Comparison of ENCODE assay signal across 8 cellular contexts in the genomic region with DNA sequence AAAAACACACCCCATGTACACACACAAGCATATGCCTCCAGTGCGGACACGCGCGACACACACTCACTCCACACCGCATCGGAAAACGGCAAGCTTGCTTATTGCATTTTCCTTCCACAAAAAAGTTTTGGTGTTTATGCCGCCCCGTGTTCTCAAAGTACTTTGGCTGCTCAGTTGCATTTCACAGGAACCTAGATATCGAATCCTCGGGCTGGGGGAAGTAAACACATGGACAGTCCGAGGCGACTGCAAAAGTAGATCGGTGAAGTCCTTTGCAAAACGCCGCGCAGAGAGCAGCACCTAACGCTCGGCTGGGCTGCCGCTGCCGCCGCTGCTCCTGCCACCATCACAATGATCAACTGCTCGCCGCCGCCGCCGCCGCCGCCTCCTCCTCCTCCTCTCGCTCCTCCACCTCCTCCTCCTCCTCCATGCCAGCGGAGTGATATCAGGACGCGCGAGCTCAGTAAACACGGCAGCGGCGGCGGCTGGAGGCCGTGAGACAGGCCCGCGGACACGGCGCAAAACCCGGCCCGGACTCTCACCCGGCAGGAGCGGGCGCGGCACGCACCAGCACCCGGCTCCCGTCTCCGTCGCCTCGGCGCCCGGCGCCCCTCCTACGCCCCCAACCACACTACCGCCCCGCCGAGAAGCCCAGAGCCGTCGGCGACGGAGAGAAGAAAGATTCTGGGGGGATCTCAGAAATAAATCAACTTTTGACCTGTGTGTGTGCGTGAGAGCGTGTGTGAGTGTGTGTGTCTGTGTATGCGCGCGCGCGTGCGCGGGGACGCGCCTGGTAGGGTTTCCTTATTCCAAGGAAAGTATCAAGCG. TPM values are rescaled to one million over a fixed set of nuclear protein-coding genes. Genes with fewer than 3 reads are reported as not detected.
DNase-seq lines count a peak whose midpoint lies in the region; ATAC-seq and TF ChIP-seq lines count a peak whose summit lies in the region.

TSS of gene MAML3 (minus strand) at position 441 of the 828 bp plus-strand sequence. CDS start 857 bp downstream, outside the sequence.

- H3K27me3 ChIP-seq in AG04450 (ENCODE audit: control insufficient read depth, insufficient read depth, low read length) (no peaks in the 10 kb centered on the region), HUES64 (ENCODE audit: insufficient read depth, low read length) (peaks cover 13% of the 10 kb centered on the region)
- H3K27me3 ChIP-seq in effector memory CD4-positive, alpha-beta T cell (replicated peaks; ENCODE audit: control insufficient read depth, insufficient read depth, low read length, poor library complexity, severe bottlenecking): no peaks in the 10 kb centered on the region

- ATAC-seq in GM19455 (IDR thresholded peaks at IDR 0.05; ENCODE audit: unreplicated experiment): peak; percentile 62
- ATAC-seq in activated CD8-positive, alpha-beta memory T cell treated with anti-CD3 and anti-CD28 coated beads, Interleukin-2, amount 10 ng/mL, durations not matched to agents 7 days and 5 days: peak; percentile 53
- ATAC-seq in memory B cell (ENCODE audit: low read depth): peak; percentile 12

- H3K27me3 Mint-ChIP-seq in activated CD8-positive, alpha-beta memory T cell treated with anti-CD3 and anti-CD28 coated beads, Interleukin-2, amount 10 ng/mL, durations not matched to agents 7 days and 5 days: peaks cover 47% of the 10 kb centered on the region
- H3K27me3 Mint-ChIP-seq in memory B cell: peaks cover 14% of the 10 kb centered on the region

- DNase-seq in AG04450 (ENCODE audit: low read depth, low spot score): peak; percentile 91
- DNase-seq in NOMO-1 treated with dmso at 0.1 percent for 144 hours (lab: John Stamatoyannopoulos, UW; ENCODE audit: unreplicated experiment): peak; percentile 88
- DNase-seq in activated CD8-positive, alpha-beta memory T cell treated with anti-CD3 and anti-CD28 coated beads, Interleukin-2, amount 10 ng/mL, durations not matched to agents 7 days and 5 days: peak; percentile 90
- DNase-seq in effector memory CD4-positive, alpha-beta T cell: peak; percentile 66 to 74 (median 73)
- DNase-seq in memory B cell (ENCODE audit: low spot score in 2 of 2): peak; percentile 30 to 65
- DNase-seq in stimulated activated CD4-positive, alpha-beta T cell treated with anti-CD3 and anti-CD28 coated beads, TNF-alpha, amount 100 ng/mL, for 24 hours (ENCODE audit: low read depth in 3 of 3): peak; percentile 58 to 79 (median 62)

- POLR2A ChIA-PET in AG04450 (lab: Yijun Ruan, JAX): interaction anchor here (0.6 to 3.0 kb wide), 9 partner anchors 50 to 1123 kb away, joined by 3 to 13 read pairs (median 3); no protein-coding TSS in a partner anchor

- H3K4me1 ChIP-seq in HUES64 (ENCODE audit: insufficient read depth, low read length): peaks cover 14% of the 10 kb centered on the region
- peaks cover 14% of the 10 kb centered on the region for H3K4me1 ChIP-seq in effector memory CD4-positive, alpha-beta T cell (ENCODE audit: control insufficient read depth, insufficient read depth, low read length, poor library complexity, severe bottlenecking)

- H3K36me3 ChIP-seq in HUES64 (ENCODE audit: insufficient read depth, low read length): no peaks in the 10 kb centered on the region
- H3K36me3 ChIP-seq in effector memory CD4-positive, alpha-beta T cell (ENCODE audit: control insufficient read depth, insufficient read depth, low read length): no peaks in the 10 kb centered on the region

- under 1% methylated on average over 76 of the region's 78 CpGs for WGBS in HUES64

- peak within 1 kb of the TSS; percentile 70 for H3K27ac ChIP-seq in AG04450 (ENCODE audit: low read depth, low read length)
- H3K27ac ChIP-seq in HUES64 (ENCODE audit: low read depth, low read length): peak within 1 kb of the TSS; percentile 59; the same call in 1 of the 2 replicates
- H3K27ac ChIP-seq in effector memory CD4-positive, alpha-beta T cell (ENCODE audit: insufficient read depth, low read length, poor library complexity, severe bottlenecking): peak within 1 kb of the TSS; percentile 61

- no peaks in the 10 kb centered on the region; the same call in 1 of the 2 replicates for H3K9me3 ChIP-seq in AG04450 (ENCODE audit: control insufficient read depth, insufficient read depth, low read length)
- no peaks in the 10 kb centered on the region for H3K9me3 ChIP-seq in HUES64 (ENCODE audit: insufficient read depth, low read depth, low read length)
- H3K9me3 ChIP-seq in effector memory CD4-positive, alpha-beta T cell (ENCODE audit: control insufficient read depth, low read length): no peaks in the 10 kb centered on the region

- peak within 1 kb of the TSS; percentile 94 for H3K9ac ChIP-seq in HUES64 (ENCODE audit: low read depth, low read length)

- peak within 1 kb of the TSS; percentile 70 for H3K4me3 ChIP-seq in AG04450 (ENCODE audit: low read depth, low read length)
- H3K4me3 ChIP-seq in HUES64 (ENCODE audit: low read length): peak within 1 kb of the TSS; percentile 99
- peak within 1 kb of the TSS; percentile 83 for H3K4me3 ChIP-seq in effector memory CD4-positive, alpha-beta T cell (ENCODE audit: insufficient read depth, low read depth, low read length, poor library complexity, severe bottlenecking)

- H3K27ac Mint-ChIP-seq in activated CD8-positive, alpha-beta memory T cell treated with anti-CD3 and anti-CD28 coated beads, Interleukin-2, amount 10 ng/mL, durations not matched to agents 7 days and 5 days: peak within 1 kb of the TSS; percentile 80
- H3K27ac Mint-ChIP-seq in memory B cell: peak within 1 kb of the TSS; percentile 68

- H3K4me3 Mint-ChIP-seq in activated CD8-positive, alpha-beta memory T cell treated with anti-CD3 and anti-CD28 coated beads, Interleukin-2, amount 10 ng/mL, durations not matched to agents 7 days and 5 days: peak within 1 kb of the TSS; percentile 88
- H3K4me3 Mint-ChIP-seq in memory B cell: peak within 1 kb of the TSS; percentile 67

- no peak for TF ChIP-seq CTCF in AG04450 (IDR thresholded peaks at IDR 0.05; ENCODE audit: low read depth, low read length)

- H3K9me3 Mint-ChIP-seq in activated CD8-positive, alpha-beta memory T cell treated with anti-CD3 and anti-CD28 coated beads, Interleukin-2, amount 10 ng/mL, durations not matched to agents 7 days and 5 days (ENCODE audit: low read depth): no peaks in the 10 kb centered on the region
- H3K9me3 Mint-ChIP-seq in memory B cell: no peaks in the 10 kb centered on the region

- CTCF ChIA-PET in AG04450 (lab: Charles Lee): interaction anchor here (0.6 to 0.8 kb wide), 4 partner anchors 100 to 1051 kb away, joined by 3 read pairs; no protein-coding TSS in a partner anchor
- CTCF ChIA-PET in activated CD8-positive, alpha-beta memory T cell treated with anti-CD3 and anti-CD28 coated beads, Interleukin-2, amount 10 ng/mL, durations not matched to agents 7 days and 5 days (lab: Charles Lee): interaction anchor here (1.3 to 2.7 kb wide), 11 partner anchors 32 to 141 kb away, joined by 3 to 20 read pairs (median 6); no protein-coding TSS in a partner anchor

- peaks cover 42% of the 10 kb centered on the region for H3K4me1 Mint-ChIP-seq in activated CD8-positive, alpha-beta memory T cell treated with anti-CD3 and anti-CD28 coated beads, Interleukin-2, amount 10 ng/mL, durations not matched to agents 7 days and 5 days
- H3K4me1 Mint-ChIP-seq in memory B cell: peaks cover 19% of the 10 kb centered on the region

- H3K36me3 Mint-ChIP-seq in activated CD8-positive, alpha-beta memory T cell treated with anti-CD3 and anti-CD28 coated beads, Interleukin-2, amount 10 ng/mL, durations not matched to agents 7 days and 5 days: no peaks in the 10 kb centered on the region
- no peaks in the 10 kb centered on the region for H3K36me3 Mint-ChIP-seq in memory B cell

RNA-seq across cellular contexts. Expression of gene MAML3, which starts in this region (rescaled TPM):
- polyA plus RNA-seq in AG04450 (2011; rRNA removed): 3.5 and 4.1 TPM in 2 replicates
- polyA minus RNA-seq in AG04450 (2011; rRNA and poly(A)+ RNA removed): 6.4 and 7.6 TPM in 2 replicates
- polyA plus RNA-seq in HUES64 (2013, experiment 1 of 2): 4.9 TPM
- polyA plus RNA-seq in HUES64 (2013, experiment 2 of 2): 8.5 TPM
- 1 to 10 TPM; 1.8 to 4.3 TPM for total RNA-seq in activated CD8-positive, alpha-beta memory T cell treated with anti-CD3 and anti-CD28 coated beads, Interleukin-2, amount 10 ng/mL, durations not matched to agents 7 days and 5 days

Comparison
In these comparisons a context has a peak if more than half of its experiments do, and no peak if none do; other contexts are left out.
1. Peak in every context shown above with its lines: DNase-seq, ATAC-seq, H3K4me3 ChIP-seq and H3K27ac ChIP-seq.
2. ATAC-seq: peak in every context shown above with its lines; median percentile 62 in GM19455; 53 in activated CD8-positive, alpha-beta memory T cell treated with anti-CD3 and anti-CD28 coated beads, Interleukin-2, amount 10 ng/mL, durations not matched to agents 7 days and 5 days; 12 in memory B cell.